ENCODE assay signal across 8 cellular contexts in the genomic region with DNA sequence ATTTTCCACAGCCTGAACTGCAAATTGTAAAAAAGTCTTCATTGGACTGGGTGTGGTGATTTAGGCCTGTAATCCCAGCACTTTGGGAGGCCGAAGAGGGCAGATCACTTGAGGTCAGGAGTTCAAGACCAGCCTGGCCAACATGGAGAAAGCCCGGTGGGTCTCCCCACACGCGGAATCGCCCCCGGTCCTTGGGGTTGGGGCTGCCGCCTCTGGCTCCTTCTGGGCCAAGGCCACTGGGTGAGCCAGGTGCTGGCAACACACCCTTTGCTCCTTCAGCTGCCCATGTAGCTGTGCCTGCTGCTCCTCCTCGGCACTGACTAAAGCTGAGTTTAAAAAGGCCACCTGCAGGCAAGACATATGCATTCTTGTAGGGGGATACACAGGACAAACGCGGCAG.
"Had no signal": no experiment of that assay in that cellular context is flagged by ENCODE, and none has a peak within 500 bp of the region (broad histone marks: within the 10 kb centered on the region; RNA-seq: fewer than 3 reads in every experiment).

No MANE protein-coding gene starts in this region.

- DNase-seq: GM23248, GOT3, HFFc6, KBM-7 had no signal

- H3K4me3 Mint-ChIP-seq: HFFc6, IgD-negative memory B cell had no signal

- H2AFZ ChIP-seq: GM23248 had no signal

- H3K9me3 ChIP-seq: HAP-1 had no signal

- H3K4me1 ChIP-seq: HAP-1 had no signal

- H3K9me3 Mint-ChIP-seq: HFFc6, IgD-negative memory B cell had no signal

- H3K36me3 Mint-ChIP-seq: IgD-negative memory B cell had no signal

- ATAC-seq: HCT116 had no signal

- H3K9ac ChIP-seq: GM23248 had no signal

- H3K36me3 ChIP-seq: HAP-1 had no signal

- H3K27me3 Mint-ChIP-seq: IgD-negative memory B cell had no signal

- H3K27ac ChIP-seq: GM23248, HL-60 had no signal

- H3K4me3 ChIP-seq: GM23248, HAP-1 had no signal

- H3K27ac Mint-ChIP-seq: HFFc6 had no signal
